Comparison of ENCODE assay signal across 11 cellular contexts in genomic region chr2:172230301-172230700, GRCh38.
"Had no signal": no experiment of that assay in that cellular context is flagged by ENCODE, and none has a peak within 500 bp of the region (broad histone marks: within the 10 kb centered on the region; RNA-seq: fewer than 3 reads in every experiment).

No MANE protein-coding gene starts in this region.

- DNase-seq: activated CD4-positive, alpha-beta T cell treated with anti-CD3 and anti-CD28 coated beads, Interleukin-2, amount 50 U/mL, for 4 hours; activated effector memory CD4-positive, alpha-beta T cell treated with anti-CD3 and anti-CD28 coated beads, Interleukin-2, amount 50 U/mL, for 16 hours; activated T-cell treated with anti-CD3 and anti-CD28 coated beads, Interleukin-2, amount 50 U/mL, for 72 hours; effector memory CD8-positive, alpha-beta T cell; foreskin melanocyte; glutamatergic neuron; lower lobe of right lung; stimulated activated naive CD8-positive, alpha-beta T cell treated with anti-CD3 and anti-CD28 coated beads, Interleukin-15, Interleukin-2, amounts not matched to agents 100 U/mL and 50 U/mL, for 24 hours; testis had no signal

- H3K4me3 ChIP-seq: cardiac muscle cell, lower lobe of right lung, right atrium auricular region, testis had no signal

- H3K27ac ChIP-seq: cardiac muscle cell, lower lobe of right lung, right atrium auricular region, testis had no signal

- H3K36me3 ChIP-seq: cardiac muscle cell, lower lobe of right lung, right atrium auricular region had no signal

- H3K9me3 ChIP-seq: lower lobe of right lung, right atrium auricular region, testis had no signal

- H3K4me1 ChIP-seq: testis had no signal

- ATAC-seq: activated T-cell treated with anti-CD3 and anti-CD28 coated beads, Interleukin-2, amount 50 U/mL, for 72 hours; effector memory CD8-positive, alpha-beta T cell; lower lobe of right lung; stimulated activated naive CD8-positive, alpha-beta T cell treated with anti-CD3 and anti-CD28 coated beads, Interleukin-15, Interleukin-2, amounts not matched to agents 100 U/mL and 50 U/mL, for 24 hours had no signal

- H3K27me3 ChIP-seq: right atrium auricular region, testis had no signal
